In the genomic region with DNA sequence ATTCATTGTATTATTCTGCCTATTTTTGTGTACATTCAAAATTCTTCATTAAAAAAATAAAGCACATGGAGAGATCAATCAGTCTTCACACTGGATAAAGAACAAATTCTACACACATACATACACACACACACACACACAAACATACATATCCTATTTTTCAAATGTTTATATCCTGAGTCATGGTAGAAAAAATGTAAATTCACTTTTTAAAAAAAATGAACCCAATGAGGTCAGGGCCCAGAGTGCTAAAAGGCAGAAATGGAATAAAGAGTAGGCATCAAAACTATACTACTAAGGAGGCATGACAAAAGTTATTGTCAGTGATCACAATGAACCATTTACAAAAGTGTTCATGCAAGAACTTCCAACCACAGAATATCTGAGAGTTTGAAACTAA, we compare ENCODE assay signal across 21 cellular contexts. TPM values are rescaled to one million over a fixed set of nuclear protein-coding genes. Genes with fewer than 3 reads are reported as not detected.
"Had no signal": no experiment of that assay in that cellular context is flagged by ENCODE, and none has a peak within 500 bp of the region (broad histone marks: within the 10 kb centered on the region; RNA-seq: fewer than 3 reads in every experiment).

No MANE protein-coding gene starts in this region.

- H3K36me3 ChIP-seq: ovary, prostate gland had no signal

- H3K4me3 ChIP-seq: ascending aorta, coronary artery, esophagus squamous epithelium, left lung, ovary, prostate gland, vagina had no signal

- H3K4me1 Mint-ChIP-seq: activated naive CD4-positive, alpha-beta T cell treated with anti-CD3 and anti-CD28 coated beads, Interleukin-2, amount 50 U/mL, for 24 hours; nephron had no signal

- H3K27me3 ChIP-seq: ascending aorta, esophagus squamous epithelium, left lung, neutrophil, ovary, vagina had no signal

- H3K27ac Mint-ChIP-seq: activated CD8-positive, alpha-beta T cell treated with anti-CD3 and anti-CD28 coated beads, Interleukin-2, amount 10 ng/mL, durations not matched to agents 7 days and 5 days; activated naive CD4-positive, alpha-beta T cell treated with anti-CD3 and anti-CD28 coated beads, Interleukin-2, amount 50 U/mL, for 24 hours; endodermal cell; nephron; stimulated activated naive B cell treated with anti-CD40 and anti-IgM and Interleukin-4, amounts not matched to agents 10 μg/mL and 1 μg/mL and 100 μg/mL, for 72 hours had no signal

- H3K27ac ChIP-seq: ascending aorta, coronary artery, esophagus squamous epithelium, left lung, neutrophil, ovary, prostate gland, vagina had no signal

- DNase-seq: activated CD4-positive, alpha-beta T cell treated with anti-CD3 and anti-CD28 coated beads for 1 hour; activated CD4-positive, alpha-beta T cell treated with anti-CD3 and anti-CD28 coated beads, Interleukin-2, amount 50 U/mL, for 1 hour; activated CD8-positive, alpha-beta T cell treated with anti-CD3 and anti-CD28 coated beads, Interleukin-2, amount 10 ng/mL, durations not matched to agents 7 days and 5 days; activated gamma-delta T cell treated with Interleukin-2 at 50 U/mL for 16 hours; endodermal cell; esophagus squamous epithelium; foreskin melanocyte; kidney glomerular epithelial cell; left lung; ovary; stimulated activated CD4-positive, alpha-beta T cell treated with anti-CD3 and anti-CD28 coated beads, Interleukin-2, amount 100 ng/mL, for 48 hours; stimulated activated CD8-positive, alpha-beta memory T cell treated with anti-CD3 and anti-CD28 coated beads, Interleukin-4, amount 100 ng/mL, for 48 hours; stimulated activated naive B cell treated with anti-CD40 and anti-IgM and Interleukin-4, amounts not matched to agents 10 μg/mL and 1 μg/mL and 100 μg/mL, for 72 hours; T-helper 9 cell had no signal

- H3K4me3 Mint-ChIP-seq: activated CD8-positive, alpha-beta T cell treated with anti-CD3 and anti-CD28 coated beads, Interleukin-2, amount 10 ng/mL, durations not matched to agents 7 days and 5 days; activated naive CD4-positive, alpha-beta T cell treated with anti-CD3 and anti-CD28 coated beads, Interleukin-2, amount 50 U/mL, for 24 hours; endodermal cell; nephron; stimulated activated naive B cell treated with anti-CD40 and anti-IgM and Interleukin-4, amounts not matched to agents 10 μg/mL and 1 μg/mL and 100 μg/mL, for 72 hours had no signal

- H3K27me3 Mint-ChIP-seq: activated naive CD4-positive, alpha-beta T cell treated with anti-CD3 and anti-CD28 coated beads, Interleukin-2, amount 50 U/mL, for 24 hours; stimulated activated naive B cell treated with anti-CD40 and anti-IgM and Interleukin-4, amounts not matched to agents 10 μg/mL and 1 μg/mL and 100 μg/mL, for 72 hours had no signal

- H3K4me1 ChIP-seq: ascending aorta, esophagus squamous epithelium, left lung, prostate gland, vagina had no signal

- ATAC-seq: activated CD8-positive, alpha-beta T cell treated with anti-CD3 and anti-CD28 coated beads, Interleukin-2, amount 10 ng/mL, durations not matched to agents 7 days and 5 days; left lung; stimulated activated naive B cell treated with anti-CD40 and anti-IgM and Interleukin-4, amounts not matched to agents 10 μg/mL and 1 μg/mL and 100 μg/mL, for 72 hours had no signal

- H3K9me3 ChIP-seq: ascending aorta, esophagus squamous epithelium, left lung, neutrophil, ovary, prostate gland, vagina had no signal

- H3K9me3 Mint-ChIP-seq: activated naive CD4-positive, alpha-beta T cell treated with anti-CD3 and anti-CD28 coated beads, Interleukin-2, amount 50 U/mL, for 24 hours; endodermal cell; nephron had no signal

RNA-seq across cellular contexts. Expression of a gene that starts 29.3 kb away (rescaled TPM):
- total RNA-seq: endodermal cell had no signal
